38 cellular contexts compared by ENCODE assay signal in genomic region chr13:80371840-80372509, GRCh38.
"Had no signal": no experiment of that assay in that cellular context is flagged by ENCODE, and none has a peak within 500 bp of the region (broad histone marks: within the 10 kb centered on the region; RNA-seq: fewer than 3 reads in every experiment).

No MANE protein-coding gene starts in this region.

- H3K4me3 Mint-ChIP-seq: activated B cell treated with CpG ODN at 0.5 μM for 24 hours; activated CD4-positive, alpha-beta memory T cell treated with anti-CD3 and anti-CD28 coated beads for 36 hours; activated CD4-positive, alpha-beta T cell treated with anti-CD3 and anti-CD28 coated beads, Interleukin-2, amount 10 ng/mL, durations not matched to agents 24 days and 14 days; activated CD8-positive, alpha-beta memory T cell treated with anti-CD3 and anti-CD28 coated beads, Interleukin-2, amount 10 ng/mL, durations not matched to agents 7 days and 5 days; activated CD8-positive, alpha-beta T cell treated with anti-CD3 and anti-CD28 coated beads for 36 hours; activated naive CD4-positive, alpha-beta T cell treated with anti-CD3 and anti-CD28 coated beads, Interleukin-2, amount 10 ng/mL, durations not matched to agents 7 days and 5 days; activated naive CD4-positive, alpha-beta T cell treated with anti-CD3 and anti-CD28 coated beads, Interleukin-2, amount 50 U/mL, for 24 hours; activated naive CD8-positive, alpha-beta T cell; activated naive CD8-positive, alpha-beta T cell treated with anti-CD3 and anti-CD28 coated beads, Interleukin-2, amount 10 ng/mL, durations not matched to agents 7 days and 5 days; activated naive CD8-positive, alpha-beta T cell treated with anti-CD3 and anti-CD28 coated beads, Interleukin-2, amount 50 U/mL, for 24 hours; activated T-cell treated with anti-CD3 and anti-CD28 coated beads, Interleukin-2, amount 50 U/mL, for 24 hours; central memory CD8-positive, alpha-beta T cell; T-helper 1 cell treated with Interleukin-12 subunit alpha and Interleukin-12 subunit beta and Interleukin-4 antibody, amounts not matched to agents 30 μg/mL and 1 μg/mL, for 36 hours; T-helper 2 cell treated with Interferon-gamma antibody and Interleukin-4, amounts not matched to agents 5 μg/mL and 100 μg/mL, for 36 hours had no signal

- H3K9me3 Mint-ChIP-seq: activated B cell treated with CpG ODN at 0.5 μM for 24 hours; activated CD4-positive, alpha-beta memory T cell treated with anti-CD3 and anti-CD28 coated beads for 36 hours; activated CD4-positive, alpha-beta T cell treated with anti-CD3 and anti-CD28 coated beads, Interleukin-2, amount 10 ng/mL, durations not matched to agents 24 days and 14 days; activated CD8-positive, alpha-beta T cell treated with anti-CD3 and anti-CD28 coated beads for 36 hours; activated naive CD4-positive, alpha-beta T cell treated with anti-CD3 and anti-CD28 coated beads, Interleukin-2, amount 10 ng/mL, durations not matched to agents 7 days and 5 days; activated naive CD4-positive, alpha-beta T cell treated with anti-CD3 and anti-CD28 coated beads, Interleukin-2, amount 50 U/mL, for 24 hours; activated naive CD8-positive, alpha-beta T cell treated with anti-CD3 and anti-CD28 coated beads, Interleukin-2, amount 10 ng/mL, durations not matched to agents 7 days and 5 days; activated naive CD8-positive, alpha-beta T cell treated with anti-CD3 and anti-CD28 coated beads, Interleukin-2, amount 50 U/mL, for 24 hours; activated T-cell treated with anti-CD3 and anti-CD28 coated beads, Interleukin-2, amount 50 U/mL, for 24 hours; activated T-helper 2 cell treated with anti-CD3 and anti-CD28 coated beads, Interferon-gamma antibody, Interleukin-2, Interleukin-4, amounts not matched to agents 10 μg/mL and 5 μg/mL and 100 μg/mL, durations not matched to agents 14 hours and 24 hours and 36 hours; central memory CD8-positive, alpha-beta T cell; T-helper 1 cell treated with Interleukin-12 subunit alpha and Interleukin-12 subunit beta and Interleukin-4 antibody, amounts not matched to agents 30 μg/mL and 1 μg/mL, for 36 hours; T-helper 2 cell treated with Interferon-gamma antibody and Interleukin-4, amounts not matched to agents 5 μg/mL and 100 μg/mL, for 36 hours had no signal

- H3K27me3 Mint-ChIP-seq: activated B cell treated with CpG ODN at 0.5 μM for 24 hours; activated CD4-positive, alpha-beta memory T cell treated with anti-CD3 and anti-CD28 coated beads for 36 hours; activated CD4-positive, alpha-beta T cell treated with anti-CD3 and anti-CD28 coated beads, Interleukin-2, amount 10 ng/mL, durations not matched to agents 24 days and 14 days; activated CD8-positive, alpha-beta memory T cell treated with anti-CD3 and anti-CD28 coated beads, Interleukin-2, amount 10 ng/mL, durations not matched to agents 7 days and 5 days; activated CD8-positive, alpha-beta T cell treated with anti-CD3 and anti-CD28 coated beads for 36 hours; activated naive CD4-positive, alpha-beta T cell treated with anti-CD3 and anti-CD28 coated beads, Interleukin-2, amount 10 ng/mL, durations not matched to agents 7 days and 5 days; activated naive CD8-positive, alpha-beta T cell treated with anti-CD3 and anti-CD28 coated beads, Interleukin-2, amount 10 ng/mL, durations not matched to agents 7 days and 5 days; activated naive CD8-positive, alpha-beta T cell treated with anti-CD3 and anti-CD28 coated beads, Interleukin-2, amount 50 U/mL, for 24 hours; activated T-cell treated with anti-CD3 and anti-CD28 coated beads, Interleukin-2, amount 50 U/mL, for 24 hours; central memory CD8-positive, alpha-beta T cell had no signal

- H3K27ac ChIP-seq: ascending aorta, brain microvascular endothelial cell, breast epithelium, cardiac muscle cell, VCaP had no signal

- H3K27me3 ChIP-seq: ascending aorta, brain microvascular endothelial cell, breast epithelium, cardiac muscle cell had no signal

- H3K27ac Mint-ChIP-seq: activated B cell treated with CpG ODN at 0.5 μM for 24 hours; activated CD4-positive, alpha-beta memory T cell treated with anti-CD3 and anti-CD28 coated beads for 36 hours; activated CD4-positive, alpha-beta T cell treated with anti-CD3 and anti-CD28 coated beads, Interleukin-2, amount 10 ng/mL, durations not matched to agents 24 days and 14 days; activated CD8-positive, alpha-beta memory T cell treated with anti-CD3 and anti-CD28 coated beads, Interleukin-2, amount 10 ng/mL, durations not matched to agents 7 days and 5 days; activated CD8-positive, alpha-beta T cell treated with anti-CD3 and anti-CD28 coated beads for 36 hours; activated naive CD4-positive, alpha-beta T cell treated with anti-CD3 and anti-CD28 coated beads, Interleukin-2, amount 10 ng/mL, durations not matched to agents 7 days and 5 days; activated naive CD4-positive, alpha-beta T cell treated with anti-CD3 and anti-CD28 coated beads, Interleukin-2, amount 50 U/mL, for 24 hours; activated naive CD8-positive, alpha-beta T cell; activated naive CD8-positive, alpha-beta T cell treated with anti-CD3 and anti-CD28 coated beads, Interleukin-2, amount 10 ng/mL, durations not matched to agents 7 days and 5 days; activated naive CD8-positive, alpha-beta T cell treated with anti-CD3 and anti-CD28 coated beads, Interleukin-2, amount 50 U/mL, for 24 hours; activated T-cell treated with anti-CD3 and anti-CD28 coated beads, Interleukin-2, amount 50 U/mL, for 24 hours; activated T-helper 2 cell treated with anti-CD3 and anti-CD28 coated beads, Interferon-gamma antibody, Interleukin-2, Interleukin-4, amounts not matched to agents 10 μg/mL and 5 μg/mL and 100 μg/mL, durations not matched to agents 14 hours and 24 hours and 36 hours; T-helper 1 cell treated with Interleukin-12 subunit alpha and Interleukin-12 subunit beta and Interleukin-4 antibody, amounts not matched to agents 30 μg/mL and 1 μg/mL, for 36 hours; T-helper 2 cell treated with Interferon-gamma antibody and Interleukin-4, amounts not matched to agents 5 μg/mL and 100 μg/mL, for 36 hours had no signal

- FAIRE-seq: TTC549 had no signal

- ATAC-seq: activated CD8-positive, alpha-beta memory T cell treated with anti-CD3 and anti-CD28 coated beads, Interleukin-2, amount 10 ng/mL, durations not matched to agents 7 days and 5 days; activated CD8-positive, alpha-beta T cell treated with anti-CD3 and anti-CD28 coated beads for 36 hours; activated naive CD8-positive, alpha-beta T cell treated with anti-CD3 and anti-CD28 coated beads, Interleukin-2, amount 50 U/mL, for 24 hours had no signal

- H3K36me3 ChIP-seq: ascending aorta, brain microvascular endothelial cell, breast epithelium, cardiac muscle cell had no signal

- H3K4me1 ChIP-seq: ascending aorta had no signal

- H3K9me3 ChIP-seq: ascending aorta, breast epithelium had no signal

- H3K36me3 Mint-ChIP-seq: activated CD4-positive, alpha-beta memory T cell treated with anti-CD3 and anti-CD28 coated beads for 36 hours; activated CD8-positive, alpha-beta memory T cell treated with anti-CD3 and anti-CD28 coated beads, Interleukin-2, amount 10 ng/mL, durations not matched to agents 7 days and 5 days; activated naive CD4-positive, alpha-beta T cell treated with anti-CD3 and anti-CD28 coated beads, Interleukin-2, amount 10 ng/mL, durations not matched to agents 7 days and 5 days; activated naive CD4-positive, alpha-beta T cell treated with anti-CD3 and anti-CD28 coated beads, Interleukin-2, amount 50 U/mL, for 24 hours; activated naive CD8-positive, alpha-beta T cell; activated naive CD8-positive, alpha-beta T cell treated with anti-CD3 and anti-CD28 coated beads, Interleukin-2, amount 10 ng/mL, durations not matched to agents 7 days and 5 days had no signal

- H3K4me1 Mint-ChIP-seq: activated B cell treated with CpG ODN at 0.5 μM for 24 hours; activated CD4-positive, alpha-beta T cell treated with anti-CD3 and anti-CD28 coated beads, Interleukin-2, amount 10 ng/mL, durations not matched to agents 24 days and 14 days; activated naive CD4-positive, alpha-beta T cell treated with anti-CD3 and anti-CD28 coated beads, Interleukin-2, amount 10 ng/mL, durations not matched to agents 7 days and 5 days; activated naive CD4-positive, alpha-beta T cell treated with anti-CD3 and anti-CD28 coated beads, Interleukin-2, amount 50 U/mL, for 24 hours; activated naive CD8-positive, alpha-beta T cell treated with anti-CD3 and anti-CD28 coated beads, Interleukin-2, amount 10 ng/mL, durations not matched to agents 7 days and 5 days; activated naive CD8-positive, alpha-beta T cell treated with anti-CD3 and anti-CD28 coated beads, Interleukin-2, amount 50 U/mL, for 24 hours; central memory CD8-positive, alpha-beta T cell had no signal

- DNase-seq: activated B cell treated with CpG ODN at 0.5 μM for 24 hours; activated CD4-positive, alpha-beta memory T cell treated with anti-CD3 and anti-CD28 coated beads for 36 hours; activated CD4-positive, alpha-beta T cell treated with anti-CD3 and anti-CD28 coated beads for 4 hours; activated CD4-positive, alpha-beta T cell treated with anti-CD3 and anti-CD28 coated beads, Interleukin-2, amount 10 ng/mL, durations not matched to agents 24 days and 14 days; activated CD4-positive, alpha-beta T cell treated with anti-CD3 and anti-CD28 coated beads, Interleukin-2, amount 50 U/mL, for 1 hour; activated CD4-positive, alpha-beta T cell treated with anti-CD3 and anti-CD28 coated beads, Interleukin-2, amount 50 U/mL, for 4 hours; activated CD4-positive, CD25-positive, alpha-beta regulatory T cell treated with anti-CD3 and anti-CD28 coated beads, Interleukin-2, amount 50 U/mL, for 72 hours; activated CD8-positive, alpha-beta memory T cell treated with anti-CD3 and anti-CD28 coated beads for 24 hours; activated CD8-positive, alpha-beta memory T cell treated with anti-CD3 and anti-CD28 coated beads, Interleukin-2, amount 10 ng/mL, durations not matched to agents 7 days and 5 days; activated CD8-positive, alpha-beta memory T cell treated with anti-CD3 and anti-CD28 coated beads, Interleukin-2, amount 50 U/mL, for 48 hours; activated CD8-positive, alpha-beta T cell treated with anti-CD3 and anti-CD28 coated beads for 36 hours; activated effector memory CD4-positive, alpha-beta T cell treated with Interleukin-2 at 50 U/mL for 16 hours; activated gamma-delta T cell; activated naive CD4-positive, alpha-beta T cell treated with anti-CD3 and anti-CD28 coated beads, Interleukin-2, amount 10 ng/mL, durations not matched to agents 7 days and 5 days; activated naive CD4-positive, alpha-beta T cell treated with Interleukin-2 at 50 U/mL for 16 hours; activated naive CD8-positive, alpha-beta T cell treated with anti-CD3 and anti-CD28 coated beads, Interleukin-2, amount 10 ng/mL, durations not matched to agents 7 days and 5 days; activated naive CD8-positive, alpha-beta T cell treated with anti-CD3 and anti-CD28 coated beads, Interleukin-2, amount 50 U/mL, for 24 hours; activated T-cell treated with anti-CD3 and anti-CD28 coated beads, Interleukin-2, amount 50 U/mL, for 24 hours; activated T-cell treated with anti-CD3 and anti-CD28 coated beads, Interleukin-2, amount 50 U/mL, for 48 hours; amygdala; anterior cingulate cortex; brain microvascular endothelial cell; caudate nucleus; cerebellar nuclear complex; T-helper 1 cell; T-helper 2 cell; T-helper 9 cell had no signal

- H3K4me3 ChIP-seq: ascending aorta, breast epithelium, cardiac muscle cell had no signal
